22 cellular contexts compared by ENCODE assay signal in genomic region chr10:116265686-116266085, GRCh38. TPM values are rescaled to one million over a fixed set of nuclear protein-coding genes. Genes with fewer than 3 reads are reported as not detected.
DNase-seq lines count a peak whose midpoint lies in the region; ATAC-seq and TF ChIP-seq lines count a peak whose summit lies in the region.
"Had no signal": no experiment of that assay in that cellular context is flagged by ENCODE, and none has a peak within 500 bp of the region (broad histone marks: within the 10 kb centered on the region; RNA-seq: fewer than 3 reads in every experiment).

No MANE protein-coding gene starts in this region.

- H3K27me3 ChIP-seq in BLaER1: peaks cover 26% of the 10 kb centered on the region

- H3K36me3 Mint-ChIP-seq in activated naive CD8-positive, alpha-beta T cell treated with anti-CD3 and anti-CD28 coated beads, Interleukin-2, amount 50 U/mL, for 24 hours (ENCODE audit: low read depth): no peaks in the 10 kb centered on the region
- H3K36me3 Mint-ChIP-seq: CD4-positive, CD25-positive, alpha-beta regulatory T cell; CD8-positive, alpha-beta memory T cell had no signal

- H3K27me3 Mint-ChIP-seq in activated naive CD8-positive, alpha-beta T cell treated with anti-CD3 and anti-CD28 coated beads, Interleukin-2, amount 50 U/mL, for 24 hours: peaks cover 30% of the 10 kb centered on the region

- ATAC-seq in sciatic nerve: peak; percentile 71
- no peak for ATAC-seq in HG02798 (IDR thresholded peaks at IDR 0.05; ENCODE audit: poor library complexity, unreplicated experiment)
- no peak for ATAC-seq in activated naive CD8-positive, alpha-beta T cell treated with anti-CD3 and anti-CD28 coated beads, Interleukin-2, amount 50 U/mL, for 24 hours
- ATAC-seq: HCT116 had no signal

- TF ChIP-seq POLR2A in erythroblast (IDR thresholded peaks at IDR 0.05; ENCODE audit: low read length): no peak

- H3K9me3 Mint-ChIP-seq in activated naive CD8-positive, alpha-beta T cell treated with anti-CD3 and anti-CD28 coated beads, Interleukin-2, amount 50 U/mL, for 24 hours: no peaks in the 10 kb centered on the region

- no peaks in the 10 kb centered on the region for H4K20me1 ChIP-seq in BLaER1

- H3K36me3 ChIP-seq in BLaER1: no peaks in the 10 kb centered on the region

- H3K27ac ChIP-seq in BLaER1: no peak overlapping the region
- H3K27ac ChIP-seq: HL-60 had no signal

- H3K27ac Mint-ChIP-seq in activated naive CD8-positive, alpha-beta T cell treated with anti-CD3 and anti-CD28 coated beads, Interleukin-2, amount 50 U/mL, for 24 hours: no peak overlapping the region
- H3K27ac Mint-ChIP-seq: CD4-positive, CD25-positive, alpha-beta regulatory T cell; CD8-positive, alpha-beta memory T cell had no signal

- H3K4me1 Mint-ChIP-seq in activated naive CD8-positive, alpha-beta T cell treated with anti-CD3 and anti-CD28 coated beads, Interleukin-2, amount 50 U/mL, for 24 hours: no peaks in the 10 kb centered on the region
- H3K4me1 Mint-ChIP-seq: CD4-positive, CD25-positive, alpha-beta regulatory T cell; CD8-positive, alpha-beta memory T cell had no signal

- H3K4me3 ChIP-seq in BLaER1: no peak overlapping the region

- DNase-seq in ELF-1 (ENCODE audit: low read depth, low spot score) (peak; percentile 17), SW480 (ENCODE audit: low spot score) (peak; percentile 7), sciatic nerve (ENCODE audit: low spot score) (no peak), erythroblast (lab: John Stamatoyannopoulos, UW) (no peak)
- no peak for DNase-seq in activated naive CD8-positive, alpha-beta T cell treated with anti-CD3 and anti-CD28 coated beads, Interleukin-2, amount 50 U/mL, for 24 hours
- DNase-seq: 8988T; C1 segment of cervical spinal cord; CD4-positive, CD25-positive, alpha-beta regulatory T cell; CD8-positive, alpha-beta memory T cell; COR-L47; DMS 273 treated with DMSO at 0.1 percent for 48 hours; DMS53; DND-41; GDM1; GOT3; H7 had no signal

- no peak overlapping the region for H3K4me3 Mint-ChIP-seq in activated naive CD8-positive, alpha-beta T cell treated with anti-CD3 and anti-CD28 coated beads, Interleukin-2, amount 50 U/mL, for 24 hours
- H3K4me3 Mint-ChIP-seq: CD4-positive, CD25-positive, alpha-beta regulatory T cell; CD8-positive, alpha-beta memory T cell had no signal

- intact Hi-C loops in sciatic nerve (cut with DNase I): no loop called here

- H3K9ac ChIP-seq in BLaER1: no peak overlapping the region

- H3K4me2 ChIP-seq in BLaER1: peak overlapping the region; percentile 73

- peaks cover 5% of the 10 kb centered on the region for H3K9me3 ChIP-seq in BLaER1

- H3K4me1 ChIP-seq in BLaER1: peaks cover 28% of the 10 kb centered on the region

RNA-seq across cellular contexts. Expression of gene GFRA1, which starts 7.3 kb away (rescaled TPM):
- 65.8 TPM for total RNA-seq in sciatic nerve
- total RNA-seq: A673; CD4-positive, CD25-positive, alpha-beta regulatory T cell; CD8-positive, alpha-beta memory T cell; HT1080 had no signal

RNA-seq across cellular contexts. Expression of gene CCDC172, which starts 58.6 kb away (rescaled TPM):
- not detected for total RNA-seq in sciatic nerve
- total RNA-seq: A673; CD4-positive, CD25-positive, alpha-beta regulatory T cell; CD8-positive, alpha-beta memory T cell; HT1080 had no signal

Comparison
In these comparisons a context has a peak if more than half of its experiments do, and no peak if none do; other contexts are left out.
1. DNase-seq: peak in ELF-1 (single experiment) and SW480 (single experiment); none in sciatic nerve (single experiment), erythroblast (0 of 2) and activated naive CD8-positive, alpha-beta T cell treated with anti-CD3 and anti-CD28 coated beads, Interleukin-2, amount 50 U/mL, for 24 hours (single experiment).